ENCODE assay signal across 22 cellular contexts in genomic region chr9:72065076-72065475, GRCh38. TPM values are rescaled to one million over a fixed set of nuclear protein-coding genes. Genes with fewer than 3 reads are reported as not detected.
"Had no signal": no experiment of that assay in that cellular context is flagged by ENCODE, and none has a peak within 500 bp of the region (broad histone marks: within the 10 kb centered on the region; RNA-seq: fewer than 3 reads in every experiment).

No MANE protein-coding gene starts in this region.

- FAIRE-seq: kidney, TTC549 had no signal

- H3K36me3 Mint-ChIP-seq: activated naive CD8-positive, alpha-beta T cell treated with anti-CD3 and anti-CD28 coated beads, Interleukin-2, amount 10 ng/mL, durations not matched to agents 7 days and 5 days; natural killer cell treated with Interleukin-12 subunit alpha and Interleukin-12 subunit beta and Interleukin-15 and Interleukin-18, amount 100 ng/mL, for 72 hours; stimulated activated memory B cell treated with anti-CD40 and anti-IgM and Interleukin-4, amounts not matched to agents 10 μg/mL and 1 μg/mL and 100 μg/mL, for 72 hours had no signal

- ATAC-seq: left lung; natural killer cell treated with Interleukin-12 subunit alpha and Interleukin-12 subunit beta and Interleukin-15 and Interleukin-18, amount 100 ng/mL, for 72 hours; stimulated activated memory B cell treated with anti-CD40 and anti-IgM and Interleukin-4, amounts not matched to agents 10 μg/mL and 1 μg/mL and 100 μg/mL, for 72 hours had no signal

- H3K36me3 ChIP-seq: cardiac muscle cell, left lung, thyroid gland, uterus had no signal

- H3K4me3 Mint-ChIP-seq: activated CD4-positive, alpha-beta T cell treated with anti-CD3 and anti-CD28 coated beads, Interleukin-2, amount 10 ng/mL, durations not matched to agents 7 days and 5 days; activated naive CD8-positive, alpha-beta T cell treated with anti-CD3 and anti-CD28 coated beads, Interleukin-2, amount 10 ng/mL, durations not matched to agents 7 days and 5 days; natural killer cell treated with Interleukin-12 subunit alpha and Interleukin-12 subunit beta and Interleukin-15 and Interleukin-18, amount 100 ng/mL, for 72 hours; stimulated activated memory B cell treated with anti-CD40 and anti-IgM and Interleukin-4, amounts not matched to agents 10 μg/mL and 1 μg/mL and 100 μg/mL, for 72 hours had no signal

- H3K27me3 ChIP-seq: cardiac muscle cell, hepatocyte, left lung, thyroid gland, uterus had no signal

- H3K27ac Mint-ChIP-seq: activated CD4-positive, alpha-beta T cell treated with anti-CD3 and anti-CD28 coated beads, Interleukin-2, amount 10 ng/mL, durations not matched to agents 7 days and 5 days; activated naive CD8-positive, alpha-beta T cell treated with anti-CD3 and anti-CD28 coated beads, Interleukin-2, amount 10 ng/mL, durations not matched to agents 7 days and 5 days; natural killer cell treated with Interleukin-12 subunit alpha and Interleukin-12 subunit beta and Interleukin-15 and Interleukin-18, amount 100 ng/mL, for 72 hours; stimulated activated memory B cell treated with anti-CD40 and anti-IgM and Interleukin-4, amounts not matched to agents 10 μg/mL and 1 μg/mL and 100 μg/mL, for 72 hours had no signal

- H3K4me3 ChIP-seq: cardiac muscle cell, hepatocyte, left lung, thyroid gland, uterus had no signal

- DNase-seq: activated CD4-positive, alpha-beta T cell treated with anti-CD3 and anti-CD28 coated beads, Interleukin-2, amount 10 ng/mL, durations not matched to agents 7 days and 5 days; activated CD4-positive, CD25-positive, alpha-beta regulatory T cell; activated CD8-positive, alpha-beta memory T cell treated with anti-CD3 and anti-CD28 coated beads, Interleukin-2, amount 50 U/mL, for 48 hours; activated naive CD8-positive, alpha-beta T cell treated with anti-CD3 and anti-CD28 coated beads, Interleukin-2, amount 10 ng/mL, durations not matched to agents 7 days and 5 days; anterior cingulate cortex; kidney; left lung; mesenchymal stem cell; retina; stimulated activated CD4-positive, alpha-beta T cell treated with anti-CD3 and anti-CD28 coated beads, Interleukin-2, amount 100 ng/mL, for 48 hours; thyroid gland; uterus had no signal

- H3K9me3 ChIP-seq: left lung, thyroid gland, uterus had no signal

- H3K9me3 Mint-ChIP-seq: activated CD4-positive, alpha-beta T cell treated with anti-CD3 and anti-CD28 coated beads, Interleukin-2, amount 10 ng/mL, durations not matched to agents 7 days and 5 days; natural killer cell treated with Interleukin-12 subunit alpha and Interleukin-12 subunit beta and Interleukin-15 and Interleukin-18, amount 100 ng/mL, for 72 hours; stimulated activated memory B cell treated with anti-CD40 and anti-IgM and Interleukin-4, amounts not matched to agents 10 μg/mL and 1 μg/mL and 100 μg/mL, for 72 hours had no signal

- H3K4me1 Mint-ChIP-seq: activated CD4-positive, alpha-beta T cell treated with anti-CD3 and anti-CD28 coated beads, Interleukin-2, amount 10 ng/mL, durations not matched to agents 7 days and 5 days; activated naive CD8-positive, alpha-beta T cell treated with anti-CD3 and anti-CD28 coated beads, Interleukin-2, amount 10 ng/mL, durations not matched to agents 7 days and 5 days; stimulated activated memory B cell treated with anti-CD40 and anti-IgM and Interleukin-4, amounts not matched to agents 10 μg/mL and 1 μg/mL and 100 μg/mL, for 72 hours had no signal

- H3K4me1 ChIP-seq: left lung, thyroid gland, uterus had no signal

- H3K27me3 Mint-ChIP-seq: activated naive CD8-positive, alpha-beta T cell treated with anti-CD3 and anti-CD28 coated beads, Interleukin-2, amount 10 ng/mL, durations not matched to agents 7 days and 5 days had no signal

- H3K27ac ChIP-seq: cardiac muscle cell, hepatocyte, left lung, thyroid gland, uterus had no signal

RNA-seq across cellular contexts. Expression of gene C9orf57, which starts 4.7 kb away (rescaled TPM):
- total RNA-seq: activated CD4-positive, alpha-beta T cell treated with anti-CD3 and anti-CD28 coated beads, Interleukin-2, amount 10 ng/mL, durations not matched to agents 7 days and 5 days; activated naive CD8-positive, alpha-beta T cell treated with anti-CD3 and anti-CD28 coated beads, Interleukin-2, amount 10 ng/mL, durations not matched to agents 7 days and 5 days; cardiac muscle cell; dermis microvascular lymphatic vessel endothelial cell; epithelial cell of proximal tubule; glomerular endothelial cell; kidney; left lung; natural killer cell treated with Interleukin-12 subunit alpha and Interleukin-12 subunit beta and Interleukin-15 and Interleukin-18, amount 100 ng/mL, for 72 hours; skeletal muscle tissue; T-helper 2 cell treated with Interferon-gamma antibody and Interleukin-4, amounts not matched to agents 100 ng/mL and 5 ng/mL, for 36 hours; thyroid gland; uterus had no signal
- polyA plus RNA-seq: cardiac muscle cell, hepatocyte had no signal
